Comparison of ENCODE assay signal across 18 cellular contexts in genomic region chr12:132170637-132171292, GRCh38.
"Had no signal": no experiment of that assay in that cellular context is flagged by ENCODE, and none has a peak within 500 bp of the region (broad histone marks: within the 10 kb centered on the region; RNA-seq: fewer than 3 reads in every experiment).

No MANE protein-coding gene starts in this region.

- H3K9me3 Mint-ChIP-seq: activated naive CD4-positive, alpha-beta T cell treated with anti-CD3 and anti-CD28 coated beads, Interleukin-2, amount 50 U/mL, for 24 hours had no signal

- H3K27me3 Mint-ChIP-seq: activated naive CD4-positive, alpha-beta T cell treated with anti-CD3 and anti-CD28 coated beads, Interleukin-2, amount 50 U/mL, for 24 hours had no signal

- H3K4me3 Mint-ChIP-seq: activated CD8-positive, alpha-beta T cell treated with anti-CD3 and anti-CD28 coated beads, Interleukin-2, amount 10 ng/mL, durations not matched to agents 7 days and 5 days; activated naive CD4-positive, alpha-beta T cell treated with anti-CD3 and anti-CD28 coated beads, Interleukin-2, amount 50 U/mL, for 24 hours; effector memory CD8-positive, alpha-beta T cell; naive thymus-derived CD8-positive, alpha-beta T cell had no signal

- H3K36me3 Mint-ChIP-seq: activated naive CD4-positive, alpha-beta T cell treated with anti-CD3 and anti-CD28 coated beads, Interleukin-2, amount 50 U/mL, for 24 hours; naive thymus-derived CD8-positive, alpha-beta T cell; T-cell had no signal

- H3K4me3 ChIP-seq: stomach, thoracic aorta, uterus had no signal

- H3K27ac ChIP-seq: epithelial cell of prostate, stomach, thoracic aorta, uterus, VCaP had no signal

- DNase-seq: activated CD8-positive, alpha-beta T cell treated with anti-CD3 and anti-CD28 coated beads, Interleukin-2, amount 10 ng/mL, durations not matched to agents 7 days and 5 days; central memory CD4-positive, alpha-beta T cell; effector memory CD8-positive, alpha-beta T cell; hippocampal formation; mammary epithelial cell; occipital lobe; stimulated activated CD4-positive, alpha-beta T cell treated with anti-CD3 and anti-CD28 coated beads, Interleukin-15, amount 100 ng/mL, for 24 hours; stimulated activated CD4-positive, alpha-beta T cell treated with anti-CD3 and anti-CD28 coated beads, Interleukin-4, amount 100 ng/mL, for 4 hours; stomach; T1000; uterus had no signal

- H3K9me3 ChIP-seq: stomach, thoracic aorta, uterus had no signal

- H3K36me3 ChIP-seq: stomach, thoracic aorta, uterus had no signal

- H3K27ac Mint-ChIP-seq: activated CD8-positive, alpha-beta T cell treated with anti-CD3 and anti-CD28 coated beads, Interleukin-2, amount 10 ng/mL, durations not matched to agents 7 days and 5 days; activated naive CD4-positive, alpha-beta T cell treated with anti-CD3 and anti-CD28 coated beads, Interleukin-2, amount 50 U/mL, for 24 hours; activated T-helper 2 cell treated with anti-CD3 and anti-CD28 coated beads, Interferon-gamma antibody, Interleukin-2, Interleukin-4, amounts not matched to agents 10 μg/mL and 5 μg/mL and 100 μg/mL, durations not matched to agents 14 hours and 24 hours and 36 hours; effector memory CD8-positive, alpha-beta T cell; naive thymus-derived CD8-positive, alpha-beta T cell; T-cell had no signal

- ATAC-seq: activated CD8-positive, alpha-beta T cell treated with anti-CD3 and anti-CD28 coated beads, Interleukin-2, amount 10 ng/mL, durations not matched to agents 7 days and 5 days; effector memory CD8-positive, alpha-beta T cell; naive thymus-derived CD8-positive, alpha-beta T cell; T-cell had no signal

- H3K4me1 ChIP-seq: uterus had no signal
